21 cellular contexts compared by ENCODE assay signal in the genomic region with DNA sequence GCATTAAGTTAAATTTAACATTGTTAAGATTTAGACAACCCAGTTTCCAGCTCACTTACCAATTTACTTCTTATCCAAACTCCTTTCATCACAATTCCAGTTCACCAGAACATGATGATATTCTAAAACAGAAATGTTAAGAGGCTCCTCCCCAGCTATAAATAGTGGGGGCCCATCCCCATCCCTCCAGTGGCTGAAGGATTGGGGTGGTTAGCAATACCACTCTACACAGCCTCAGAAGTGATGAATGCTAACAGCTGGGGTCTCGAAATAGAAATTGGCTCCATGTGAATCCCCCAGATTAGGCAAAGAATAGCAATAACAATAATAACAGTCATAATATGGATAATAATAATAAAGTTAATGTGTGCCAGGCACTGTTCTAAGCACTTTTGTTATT.
"Had no signal": no experiment of that assay in that cellular context is flagged by ENCODE, and none has a peak within 500 bp of the region (broad histone marks: within the 10 kb centered on the region; RNA-seq: fewer than 3 reads in every experiment).

No MANE protein-coding gene starts in this region.

- ATAC-seq: left colon, natural killer cell, pancreas, right lobe of liver had no signal

- H3K27me3 ChIP-seq: dorsolateral prefrontal cortex, neural progenitor cell, pancreas, right lobe of liver, spleen, stomach, transverse colon had no signal

- H3K4me1 ChIP-seq: neural progenitor cell, pancreas, right lobe of liver, spleen, stomach, transverse colon had no signal

- H3K36me3 Mint-ChIP-seq: neural progenitor cell had no signal

- H3K9me3 ChIP-seq: pancreas, right lobe of liver had no signal

- H3K4me1 Mint-ChIP-seq: central memory CD8-positive, alpha-beta T cell; natural killer cell had no signal

- H3K4me3 Mint-ChIP-seq: central memory CD8-positive, alpha-beta T cell; natural killer cell; neural progenitor cell had no signal

- H3K36me3 ChIP-seq: neural progenitor cell, pancreas, right lobe of liver, spleen, stomach, thoracic aorta, transverse colon had no signal

- H3K4me3 ChIP-seq: dorsolateral prefrontal cortex, neural progenitor cell, pancreas, right lobe of liver, spleen, stomach, thoracic aorta, transverse colon had no signal

- FAIRE-seq: frontal cortex, kidney, pancreas had no signal

- DNase-seq: cortex of kidney; dorsolateral prefrontal cortex; effector CD8-positive, alpha-beta T cell; kidney; left colon; mammary epithelial cell; natural killer cell; nucleus accumbens; pancreas; right lobe of liver; spleen; stimulated activated CD4-positive, alpha-beta T cell treated with anti-CD3 and anti-CD28 coated beads, Interleukin-15, amount 100 ng/mL, for 24 hours; stimulated activated CD4-positive, alpha-beta T cell treated with anti-CD3 and anti-CD28 coated beads, Interleukin-1b, Interleukin-23, amount 100 ng/mL, for 48 hours; stimulated activated naive CD4-positive, alpha-beta T cell; stomach; substantia nigra; transverse colon had no signal

- H3K27ac ChIP-seq: neural progenitor cell, pancreas, right lobe of liver, spleen, stomach, thoracic aorta, transverse colon had no signal
